In genomic region chr7:145876376-145876775, GRCh38 we compare ENCODE assay signal across 22 cellular contexts.
"Had no signal": no experiment of that assay in that cellular context is flagged by ENCODE, and none has a peak within 500 bp of the region (broad histone marks: within the 10 kb centered on the region; RNA-seq: fewer than 3 reads in every experiment).

No MANE protein-coding gene starts in this region.

- H3K27me3 ChIP-seq: colonic mucosa, esophagus muscularis mucosa, foreskin keratinocyte, gastroesophageal sphincter, heart left ventricle, hepatocyte, left lung had no signal

- H3K9me3 ChIP-seq: colonic mucosa, esophagus muscularis mucosa, gastroesophageal sphincter, left lung, lower lobe of right lung, mucosa of descending colon had no signal

- FAIRE-seq: endothelial cell of umbilical vein, frontal cortex had no signal

- H2AFZ ChIP-seq: hepatocyte had no signal

- ATAC-seq: foreskin keratinocyte; gastroesophageal sphincter; heart left ventricle; left cardiac atrium; left lung; left ventricle myocardium superior; lower lobe of right lung; mucosa of descending colon; naive thymus-derived CD8-positive, alpha-beta T cell had no signal

- H3K4me1 ChIP-seq: colonic mucosa, esophagus muscularis mucosa, foreskin keratinocyte, gastroesophageal sphincter, heart left ventricle, left lung, lower lobe of right lung had no signal

- DNase-seq: colonic mucosa; cortex of kidney; effector CD4-positive, alpha-beta T cell; effector memory CD4-positive, alpha-beta T cell; foreskin keratinocyte; heart left ventricle; hypothalamus; immature natural killer cell; islet precursor cell; left cardiac atrium; left lung; left ventricle myocardium superior; lower lobe of right lung; mesenchymal stem cell; mucosa of descending colon; naive B cell; naive thymus-derived CD8-positive, alpha-beta T cell had no signal

- H3K79me2 ChIP-seq: hepatocyte had no signal

- H3K27ac ChIP-seq: colonic mucosa, esophagus muscularis mucosa, foreskin keratinocyte, gastroesophageal sphincter, heart left ventricle, hepatocyte, left lung, lower lobe of right lung had no signal

- H3K4me3 ChIP-seq: colonic mucosa, esophagus muscularis mucosa, gastroesophageal sphincter, heart left ventricle, hepatocyte, left lung, lower lobe of right lung, mucosa of descending colon had no signal

- H3K4me2 ChIP-seq: hepatocyte had no signal

- H3K36me3 ChIP-seq: colonic mucosa, esophagus muscularis mucosa, gastroesophageal sphincter, heart left ventricle, left lung, lower lobe of right lung had no signal
